9 cellular contexts compared by ENCODE assay signal in genomic region chr13:39959497-39959896, GRCh38.
"Had no signal": no experiment of that assay in that cellular context is flagged by ENCODE, and none has a peak within 500 bp of the region (broad histone marks: within the 10 kb centered on the region; RNA-seq: fewer than 3 reads in every experiment).

No MANE protein-coding gene starts in this region.

- DNase-seq: activated B cell treated with CpG ODN at 0.5 μM for 24 hours; activated CD4-positive, alpha-beta T cell treated with anti-CD3 and anti-CD28 coated beads, Interleukin-2, amount 10 ng/mL, durations not matched to agents 7 days and 5 days; aorta; dorsolateral prefrontal cortex; natural killer cell; spleen; SW 1271 had no signal

- H3K27ac ChIP-seq: dorsolateral prefrontal cortex had no signal

- H3K9me3 ChIP-seq: spleen had no signal

- ATAC-seq: esophagus mucosa, natural killer cell had no signal

- H3K36me3 ChIP-seq: spleen had no signal

- H3K4me3 ChIP-seq: dorsolateral prefrontal cortex, lung, spleen had no signal
